18 cellular contexts compared by ENCODE assay signal in genomic region chr10:132509506-132510173, GRCh38. TPM values are rescaled to one million over a fixed set of nuclear protein-coding genes. Genes with fewer than 3 reads are reported as not detected.
DNase-seq lines count a peak whose midpoint lies in the region; ATAC-seq and TF ChIP-seq lines count a peak whose summit lies in the region.
"Had no signal": no experiment of that assay in that cellular context is flagged by ENCODE, and none has a peak within 500 bp of the region (broad histone marks: within the 10 kb centered on the region; RNA-seq: fewer than 3 reads in every experiment).

No MANE protein-coding gene starts in this region.

- peak overlapping the region; percentile 70 for H2AK5ac ChIP-seq in neuronal stem cell (ENCODE audit: low read depth, low read length)

- no peak overlapping the region for H2BK5ac ChIP-seq in neuronal stem cell (ENCODE audit: low read length)

- no peak overlapping the region for H3K9ac ChIP-seq in neuronal stem cell (ENCODE audit: low read depth, low read length, poor library complexity)
- H3K9ac ChIP-seq: BLaER1 had no signal

- TF ChIP-seq POLR2A in esophagus muscularis mucosa (IDR thresholded peaks at IDR 0.05; ENCODE audit: low read depth), result no peak

- no peak overlapping the region for H2AFZ ChIP-seq in neuronal stem cell (ENCODE audit: low read length)

- DNase-seq in cardiac septum (ENCODE audit: low spot score) (peak; percentile 57), left cardiac atrium (no peak), esophagus muscularis mucosa (ENCODE audit: extremely low spot score) (no peak), neuronal stem cell (ENCODE audit: low spot score) (no peak), ureter (ENCODE audit: low spot score) (peak; percentile 41), NCI-H2081 treated with DMSO at 0.1 percent for 48 hours (lab: John Stamatoyannopoulos, UW) (no peak)
- DNase-seq in stimulated activated CD4-positive, alpha-beta T cell treated with anti-CD3 and anti-CD28 coated beads, Interleukin-2, amount 100 ng/mL, for 24 hours, result no peak
- DNase-seq: ACHN; activated CD4-positive, alpha-beta memory T cell treated with anti-CD3 and anti-CD28 coated beads, Interleukin-2, amount 10 ng/mL, durations not matched to agents 7 days and 5 days; activated gamma-delta T cell; DMS79; NCI-H1048; NCI-H187; NCI-H69 had no signal

- H3K9me3 ChIP-seq in esophagus muscularis mucosa, result no peaks in the 10 kb centered on the region
- H3K9me3 ChIP-seq in neuronal stem cell (replicated peaks in 1 of 2; ENCODE audit: control insufficient read depth in 2 of 2, insufficient read depth in 1 of 2, low read depth in 1 of 2, low read length in 2 of 2), result peaks cover 8 to 12% of the 10 kb centered on the region in 2 donors
- H3K9me3 ChIP-seq: BLaER1, suprapubic skin had no signal

- no peak overlapping the region for H3K4me2 ChIP-seq in neuronal stem cell (ENCODE audit: insufficient read depth, low read length, poor library complexity, severe bottlenecking)
- H3K4me2 ChIP-seq: BLaER1 had no signal

- H3K27ac ChIP-seq in esophagus muscularis mucosa (replicated peaks in 1 of 4) (peak overlapping the region; percentile 69 to 80 (median 74)), neuronal stem cell (replicated peaks; ENCODE audit: low read length) (no peak overlapping the region)
- H3K27ac ChIP-seq: BLaER1, suprapubic skin had no signal

- no peak overlapping the region for H3K23ac ChIP-seq in neuronal stem cell (ENCODE audit: low read depth, low read length, poor library complexity)

- peaks cover 33 to 38% (median 36%) of the 10 kb centered on the region in 4 donors for H3K4me1 ChIP-seq in esophagus muscularis mucosa
- H3K4me1 ChIP-seq in neuronal stem cell (ENCODE audit: control insufficient read depth in 2 of 2, insufficient read depth in 1 of 2, low read depth in 1 of 2, low read length in 2 of 2), result peaks cover 0 to 2% of the 10 kb centered on the region in 2 donors

- WGBS in esophagus muscularis mucosa, result 85% methylated on average over 14 of the region's 14 CpGs
- no CpG with 5 or more reads among the region's 14 CpGs for WGBS in neuronal stem cell (ENCODE audit: extremely low coverage in 2 of 2, insufficient read length in 2 of 2, insufficient replicate concordance in 1 of 2), 2 donors

- H2BK12ac ChIP-seq in neuronal stem cell (ENCODE audit: low read length), result no peak overlapping the region

- no peak for TF ChIP-seq CTCF in esophagus muscularis mucosa (IDR thresholded peaks at IDR 0.05)

- no peak for TF ChIP-seq EP300 in esophagus muscularis mucosa (IDR thresholded peaks at IDR 0.05)

- H2BK120ac ChIP-seq in neuronal stem cell (ENCODE audit: low read depth, low read length), result no peak overlapping the region

- H3K79me1 ChIP-seq in neuronal stem cell (ENCODE audit: low read depth, low read length), result no peaks in the 10 kb centered on the region

- no peak overlapping the region for H3K4me3 ChIP-seq in esophagus muscularis mucosa
- no peak overlapping the region for H3K4me3 ChIP-seq in neuronal stem cell (ENCODE audit: low read length in 2 of 2)
- H3K4me3 ChIP-seq: BLaER1, suprapubic skin had no signal

- no peaks in the 10 kb centered on the region for H3K27me3 ChIP-seq in esophagus muscularis mucosa
- H3K27me3 ChIP-seq in neuronal stem cell (ENCODE audit: control insufficient read depth in 3 of 3, insufficient read depth in 3 of 3, low read depth in 1 of 3, low read length in 3 of 3), result peaks cover 0 to 26% (median 4%) of the 10 kb centered on the region in 3 experiments
- H3K27me3 ChIP-seq: BLaER1, suprapubic skin had no signal

- H4K91ac ChIP-seq in neuronal stem cell (ENCODE audit: low read depth, low read length, poor library complexity), result no peak overlapping the region

- ATAC-seq in left cardiac atrium (no peak), GM21825 (IDR thresholded peaks at IDR 0.05; ENCODE audit: unreplicated experiment) (no peak)
- ATAC-seq: HCT116 had no signal

- intact Hi-C loops in cardiac septum (cut with DNase I) (loop anchor here (2.0 to 5.0 kb wide), 2 partner anchors 45 to 68 kb away; no protein-coding TSS in a partner anchor), left cardiac atrium (cut with DNase I) (loop anchor here in 1 of 2 donors (5.0 to 10.0 kb wide), 3 partner anchors 45 to 128 kb away; no protein-coding TSS in a partner anchor), esophagus muscularis mucosa (cut with DNase I) (loop anchor here (5.0 kb wide), 1 partner anchor 128 kb away; no protein-coding TSS in a partner anchor)

- peak overlapping the region; percentile 63 for H3K14ac ChIP-seq in neuronal stem cell (ENCODE audit: low read length)

- H3K4ac ChIP-seq in neuronal stem cell (ENCODE audit: low read length), result no peak overlapping the region

- no peaks in the 10 kb centered on the region for H3K36me3 ChIP-seq in esophagus muscularis mucosa
- no peaks in the 10 kb centered on the region for H3K36me3 ChIP-seq in neuronal stem cell (replicated peaks in 1 of 2; ENCODE audit: control insufficient read depth in 2 of 2, insufficient read depth in 2 of 2, low read length in 2 of 2)
- H3K36me3 ChIP-seq: BLaER1, suprapubic skin had no signal

- peak overlapping the region; percentile 81 for H2BK15ac ChIP-seq in neuronal stem cell (ENCODE audit: low read length)

- no peak overlapping the region for H4K8ac ChIP-seq in neuronal stem cell (ENCODE audit: low read depth, low read length)

- H3K18ac ChIP-seq in neuronal stem cell (ENCODE audit: low read length), result no peak overlapping the region

RNA-seq across cellular contexts. Expression of gene INPP5A, which starts 27.9 kb away (rescaled TPM):
- total RNA-seq in cardiac septum (121 TPM), left cardiac atrium (10 to 100 TPM; 74.4 to 95.3 TPM), esophagus muscularis mucosa (100 to 1,000 TPM; 234 to 301 (median 245) TPM), ureter (63.5 TPM)
- 13.4 TPM for polyA plus RNA-seq in neuronal stem cell (2013, experiment 1 of 2)
- polyA plus RNA-seq in neuronal stem cell (2013, experiment 2 of 2), result 13.7 TPM

Comparison
In these comparisons a context has a peak if more than half of its experiments do, and no peak if none do; other contexts are left out.
1. DNase-seq: peak in cardiac septum (single experiment) and ureter (single experiment); none in left cardiac atrium (single experiment), esophagus muscularis mucosa (single experiment), neuronal stem cell (single experiment), NCI-H2081 treated with DMSO at 0.1 percent for 48 hours (single experiment) and stimulated activated CD4-positive, alpha-beta T cell treated with anti-CD3 and anti-CD28 coated beads, Interleukin-2, amount 100 ng/mL, for 24 hours (0 of 2).